Comparison of ENCODE assay signal across 18 cellular contexts in the genomic region with DNA sequence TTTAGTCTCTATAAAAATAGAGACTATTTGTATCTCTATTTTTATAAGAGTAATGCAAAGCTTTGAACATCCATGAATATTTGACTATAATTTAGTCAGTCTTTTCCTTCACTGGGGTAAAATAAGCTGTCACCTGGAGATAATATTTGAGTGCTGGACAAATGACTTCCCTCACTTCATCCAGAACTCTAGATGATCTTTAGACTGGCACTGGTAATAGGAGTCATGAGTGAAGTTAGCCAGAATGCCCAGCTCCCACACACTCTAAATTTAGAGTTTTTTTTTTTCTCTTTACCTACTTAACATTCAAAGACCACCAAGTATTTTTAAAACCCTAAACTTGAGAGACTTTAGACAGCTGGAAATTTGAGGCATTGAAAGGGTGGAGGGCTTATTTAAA.
DNase-seq lines count a peak whose midpoint lies in the region; ATAC-seq and TF ChIP-seq lines count a peak whose summit lies in the region.
"Had no signal": no experiment of that assay in that cellular context is flagged by ENCODE, and none has a peak within 500 bp of the region (broad histone marks: within the 10 kb centered on the region; RNA-seq: fewer than 3 reads in every experiment).

No MANE protein-coding gene starts in this region.

- H3K36me3 Mint-ChIP-seq in nephron (ENCODE audit: low read depth), result no peaks in the 10 kb centered on the region
- no peaks in the 10 kb centered on the region for H3K36me3 Mint-ChIP-seq in activated naive CD4-positive, alpha-beta T cell treated with anti-CD3 and anti-CD28 coated beads, Interleukin-2, amount 50 U/mL, for 72 hours
- H3K36me3 Mint-ChIP-seq: CD8-positive, alpha-beta T cell had no signal

- intact Hi-C loops in right cardiac atrium (cut with DNase I), result no loop called here

- DNase-seq in cardiac muscle cell (ENCODE audit: low read depth in 1 of 2, low spot score in 1 of 2), result peak in 1 of 2 donors; percentile 36
- no peak for DNase-seq in right cardiac atrium
- peak; percentile 54 for DNase-seq in HT-29 (ENCODE audit: low spot score)
- DNase-seq in activated naive CD4-positive, alpha-beta T cell treated with anti-CD3 and anti-CD28 coated beads, Interleukin-2, amount 50 U/mL, for 72 hours (ENCODE audit: low spot score in 2 of 2), result no peak
- no peak for DNase-seq in NCI-H1092 treated with DMSO at 0.1 percent for 48 hours (lab: John Stamatoyannopoulos, UW)
- DNase-seq: AML-193; Caco-2; Calu3; CD4-positive, alpha-beta T cell; CD8-positive, alpha-beta T cell; DMS79 treated with DMSO at 0.1 percent for 48 hours; GF-D8 had no signal

- peaks cover under 1% of the 10 kb centered on the region for H3K9me3 Mint-ChIP-seq in nephron
- peaks cover 0 to under 1% of the 10 kb centered on the region in 2 donors for H3K9me3 Mint-ChIP-seq in activated naive CD4-positive, alpha-beta T cell treated with anti-CD3 and anti-CD28 coated beads, Interleukin-2, amount 50 U/mL, for 72 hours

- no peak overlapping the region for H3K27ac Mint-ChIP-seq in nephron
- H3K27ac Mint-ChIP-seq in activated naive CD4-positive, alpha-beta T cell treated with anti-CD3 and anti-CD28 coated beads, Interleukin-2, amount 50 U/mL, for 72 hours, result no peak overlapping the region
- H3K27ac Mint-ChIP-seq: B cell; CD4-positive, alpha-beta T cell; CD8-positive, alpha-beta T cell had no signal

- peaks cover 8% of the 10 kb centered on the region for H3K4me1 Mint-ChIP-seq in nephron
- H3K4me1 Mint-ChIP-seq: B cell had no signal

- no peak for ATAC-seq in right cardiac atrium
- ATAC-seq in activated naive CD4-positive, alpha-beta T cell treated with anti-CD3 and anti-CD28 coated beads, Interleukin-2, amount 50 U/mL, for 72 hours, result no peak
- ATAC-seq: A549; CD8-positive, alpha-beta T cell had no signal

- H3K4me3 ChIP-seq in cardiac muscle cell, result no peak overlapping the region
- no peak overlapping the region for H3K4me3 ChIP-seq in right cardiac atrium (ENCODE audit: low read length)
- H3K4me3 ChIP-seq: A549; BLaER1 treated with 17β-estradiol and CSF1 and Interleukin-3, amounts not matched to agents 10 nM and 100 nM had no signal

- peak overlapping the region; percentile 87 for H3K27ac ChIP-seq in cardiac muscle cell
- H3K27ac ChIP-seq in right cardiac atrium (ENCODE audit: low read length), result no peak overlapping the region
- H3K27ac ChIP-seq: 22Rv1; A549; BLaER1 treated with 17β-estradiol and CSF1 and Interleukin-3, amounts not matched to agents 10 nM and 100 nM; C4-2B had no signal

- no peaks in the 10 kb centered on the region for H3K27me3 Mint-ChIP-seq in nephron (ENCODE audit: low read depth)

- peaks cover 41% of the 10 kb centered on the region for H3K4me1 ChIP-seq in cardiac muscle cell (ENCODE audit: low read depth)
- H3K4me1 ChIP-seq in right cardiac atrium (ENCODE audit: control insufficient read depth, insufficient read depth, low read length), result no peaks in the 10 kb centered on the region
- H3K4me1 ChIP-seq: A549; BLaER1 treated with 17β-estradiol and CSF1 and Interleukin-3, amounts not matched to agents 10 nM and 100 nM had no signal

- no peaks in the 10 kb centered on the region for H3K9me3 ChIP-seq in cardiac muscle cell (ENCODE audit: low read depth)
- H3K9me3 ChIP-seq in right cardiac atrium (ENCODE audit: control insufficient read depth, low read length), result no peaks in the 10 kb centered on the region
- H3K9me3 ChIP-seq: A549 had no signal

- H3K27me3 ChIP-seq in cardiac muscle cell, result no peaks in the 10 kb centered on the region
- no peaks in the 10 kb centered on the region for H3K27me3 ChIP-seq in right cardiac atrium (ENCODE audit: control insufficient read depth, insufficient read depth)
- H3K27me3 ChIP-seq: BLaER1 treated with 17β-estradiol and CSF1 and Interleukin-3, amounts not matched to agents 10 nM and 100 nM had no signal

- H3K4me3 Mint-ChIP-seq in nephron, result peak overlapping the region in 2 of 3 experiments; percentile 46 to 59
- H3K4me3 Mint-ChIP-seq: B cell; CD4-positive, alpha-beta T cell; CD8-positive, alpha-beta T cell had no signal

- no peaks in the 10 kb centered on the region for H3K36me3 ChIP-seq in cardiac muscle cell
- H3K36me3 ChIP-seq: BLaER1 treated with 17β-estradiol and CSF1 and Interleukin-3, amounts not matched to agents 10 nM and 100 nM had no signal

- no peak for TF ChIP-seq CTCF in cardiac muscle cell (IDR thresholded peaks at IDR 0.05; ENCODE audit: low read depth, low read length)
- TF ChIP-seq CTCF in nephron (IDR thresholded peaks at IDR 0.05; ENCODE audit: unreplicated experiment in 3 of 3), result no peak
